ENCODE assay signal across 8 cellular contexts in the genomic region with DNA sequence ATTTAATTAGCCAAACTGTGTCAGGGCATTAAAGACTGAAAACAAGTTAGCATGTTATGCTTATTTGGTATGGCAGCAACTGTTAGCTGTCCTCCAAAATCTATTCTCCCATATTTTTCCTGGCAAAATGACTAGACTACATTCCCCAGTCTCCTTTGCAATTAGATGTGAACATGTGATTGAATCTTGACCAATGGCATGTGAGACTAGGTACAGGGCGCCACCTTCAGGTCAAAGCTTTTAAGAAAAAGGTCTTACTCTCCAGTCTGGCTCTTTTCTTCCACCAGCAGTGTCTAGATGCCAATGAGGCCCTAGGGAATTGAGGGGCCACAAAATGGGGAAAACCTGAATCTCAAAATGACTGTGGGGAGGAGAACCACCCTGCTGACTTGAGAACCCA.
DNase-seq lines count a peak whose midpoint lies in the region; ATAC-seq, FAIRE-seq and TF ChIP-seq lines count a peak whose summit lies in the region.

No MANE protein-coding gene starts in this region.

- no TSS peak for BruUV-seq in A673 (replicated peaks; lab: Mats Ljungman, UMichigan)

- H3K56ac ChIP-seq in H1 (replicated peaks; ENCODE audit: insufficient read length, low read depth, low read length), result no peak overlapping the region

- H2AK5ac ChIP-seq in H1 (ENCODE audit: low read depth, low read length), result no peak overlapping the region

- no peak overlapping the region for H3K9ac ChIP-seq in H1 (replicated peaks in 1 of 4; ENCODE audit: extremely low read depth in 1 of 4, low read depth in 3 of 4, low read length in 3 of 4)

- no peaks in the 10 kb centered on the region for H3K4me1 ChIP-seq in A673 (ENCODE audit: insufficient read depth, low read length, poor library complexity, severe bottlenecking)
- 0 out of 7 replicates have a peak, but pooled peaks cover 0 to 2% (median 0%) of the 10 kb centered on the region in 4 experiments for H3K4me1 ChIP-seq in H1 (replicated peaks in 1 of 4; ENCODE audit: control insufficient read depth in 3 of 4, insufficient read depth in 4 of 4, low read length in 3 of 4)
- no peaks in the 10 kb centered on the region for H3K4me1 ChIP-seq in osteoblast (ENCODE audit: insufficient read depth, low read length)

- H3K9me3 ChIP-seq in A673 (ENCODE audit: low read depth, low read length, poor library complexity, severe bottlenecking) (no peaks in the 10 kb centered on the region), H1 (ENCODE audit: insufficient read depth in 2 of 2, low read depth in 1 of 2, low read length in 1 of 2) (no peaks in the 10 kb centered on the region), osteoblast (ENCODE audit: low read depth, low read length) (no peaks in the 10 kb centered on the region)

- FAIRE-seq in H1 (lab: Jason Lieb, UNC), result peak; percentile 98

- DNase-seq in A673 (ENCODE audit: low spot score) (peak; percentile 72), NCI-H460 (ENCODE audit: extremely low read depth, low read depth) (peak; percentile 52), H1 (ENCODE audit: low read depth in 1 of 2, low spot score in 2 of 2) (peak in 1 of 2 experiments; percentile 60), osteoblast (ENCODE audit: insufficient read length, low spot score, missing footprints) (no peak), T-helper 9 cell (no peak)
- DNase-seq in activated CD4-positive, CD25-positive, alpha-beta regulatory T cell (lab: John Stamatoyannopoulos, UW), result no peak

- H3K14ac ChIP-seq in H1 (ENCODE audit: insufficient read length), result no peak overlapping the region

- H2BK20ac ChIP-seq in H1 (ENCODE audit: low read length), result no peak overlapping the region

- WGBS in H1 (ENCODE audit: extremely low coverage in 1 of 2, insufficient coverage in 1 of 2, insufficient read length in 1 of 2, insufficient replicate concordance in 2 of 2, low coverage in 1 of 2, low lambda C conversion rate in 2 of 2, missing lambda C conversion rate in 1 of 2), 2 experiments, result 18% methylated on average over 1 of the region's 1 CpG; no CpG with 5 or more reads in 1 of the 2 experiments

- H4K8ac ChIP-seq in H1 (ENCODE audit: extremely low read depth, insufficient read depth, low read length), result no peak overlapping the region

- no peak overlapping the region for H3K4ac ChIP-seq in H1 (replicated peaks; ENCODE audit: insufficient read length, low read depth, low read length)

- CTCF ChIA-PET in A673 (lab: Charles Lee) (no interaction called here), H1 (lab: Charles Lee; ENCODE audit: partially characterized antibody) (interaction anchor here (0.6 to 2.9 kb wide), 20 partner anchors 10 to 149 kb away, joined by 3 to 8 read pairs (median 4); no protein-coding TSS in a partner anchor)

- TF ChIP-seq POLR2A in H1 (IDR thresholded peaks at IDR 0.05; ENCODE audit: control extremely low read depth in 1 of 2, low read depth in 2 of 2, low read length in 2 of 2), result no peak

- no peak overlapping the region for H4K5ac ChIP-seq in H1 (ENCODE audit: insufficient read length, low read depth, low read length)

- H4K91ac ChIP-seq in H1 (replicated peaks; ENCODE audit: insufficient read length, low read length), result no peak overlapping the region

- intact Hi-C loops in A673 (cut with micrococcal nuclease; ENCODE audit: unreplicated experiment), result no loop called here

- H3K79me1 ChIP-seq in H1 (ENCODE audit: low read depth, low read length), result no peaks in the 10 kb centered on the region

- H3K4me3 ChIP-seq in A673 (ENCODE audit: low read depth, low read length, poor library complexity, severe bottlenecking) (no peak overlapping the region), H1 (ENCODE audit: extremely low read depth in 1 of 4, insufficient read depth in 2 of 4, low read depth in 3 of 4, low read length in 4 of 4) (no peak overlapping the region), osteoblast (ENCODE audit: insufficient read depth, low read length) (no peak overlapping the region)

- no peaks in the 10 kb centered on the region for H3K36me3 ChIP-seq in A673 (ENCODE audit: insufficient read depth, low read length, poor library complexity, severe bottlenecking)
- H3K36me3 ChIP-seq in H1 (ENCODE audit: control insufficient read depth in 2 of 4, insufficient read depth in 4 of 4, low read length in 3 of 4), result no peaks in the 10 kb centered on the region
- no peaks in the 10 kb centered on the region for H3K36me3 ChIP-seq in osteoblast (ENCODE audit: insufficient read depth, low read length)

- H3K27ac ChIP-seq in A673 (ENCODE audit: low read depth, low read length, poor library complexity, severe bottlenecking) (no peak overlapping the region), H1 (ENCODE audit: low read depth, low read length) (no peak overlapping the region), osteoblast (ENCODE audit: low read depth, low read length) (no peak overlapping the region)

- TF ChIP-seq EP300 in H1 (IDR thresholded peaks at IDR 0.05; ENCODE audit: borderline replicate concordance in 1 of 2, low read depth in 2 of 2, low read length in 2 of 2), result no peak

- H3K18ac ChIP-seq in H1 (ENCODE audit: extremely low read depth, low read length), result no peak overlapping the region

- no peak overlapping the region for H2AFZ ChIP-seq in H1 (ENCODE audit: low read length)
- no peak overlapping the region for H2AFZ ChIP-seq in osteoblast (ENCODE audit: low read length)

- H2BK120ac ChIP-seq in H1 (replicated peaks; ENCODE audit: low read depth, low read length), result no peak overlapping the region

- H3K27me3 ChIP-seq in A673 (replicated peaks; ENCODE audit: insufficient read depth, low read depth, low read length, poor library complexity) (peaks cover 4% of the 10 kb centered on the region), H1 (replicated peaks in 1 of 4; ENCODE audit: control insufficient read depth in 3 of 4, extremely low read depth in 1 of 4, insufficient read depth in 3 of 4, low read length in 3 of 4) (no peaks in the 10 kb centered on the region), osteoblast (ENCODE audit: insufficient read depth, low read length) (no peaks in the 10 kb centered on the region)

- H2BK12ac ChIP-seq in H1 (ENCODE audit: low read depth, low read length), result no peak overlapping the region

- TF ChIP-seq CTCF in A673 (conservative IDR thresholded peaks at IDR 0.05; ENCODE audit: low read depth, low read length), result peak; percentile 73
- TF ChIP-seq CTCF in GM12874 (IDR thresholded peaks at IDR 0.05; ENCODE audit: insufficient read depth, low read depth, low read length), result peak; percentile 18; the same call in 1 of the 2 replicates
- peak in 2 of 3 experiments; percentile 31 to 70; a peak in 2 of 4 replicates for TF ChIP-seq CTCF in H1 (IDR thresholded peaks at IDR 0.05; ENCODE audit: control extremely low read depth in 1 of 3, insufficient read depth in 1 of 3, low read depth in 1 of 3, low read length in 3 of 3)
- no peak for TF ChIP-seq CTCF in osteoblast (IDR thresholded peaks at IDR 0.05; ENCODE audit: extremely low read depth, low read depth, low read length)

- no peak overlapping the region for H2BK5ac ChIP-seq in H1 (ENCODE audit: low read depth, low read length)

- no peak overlapping the region for H3K23ac ChIP-seq in H1 (ENCODE audit: insufficient read length)

- H3K4me2 ChIP-seq in H1 (ENCODE audit: insufficient read depth in 1 of 2, low read depth in 2 of 2, low read length in 2 of 2), result no peak overlapping the region
- H3K4me2 ChIP-seq in osteoblast (ENCODE audit: insufficient read depth, low read length), result no peak overlapping the region

- no peaks in the 10 kb centered on the region for H3K79me2 ChIP-seq in H1 (ENCODE audit: control insufficient read depth in 1 of 2, insufficient read depth in 2 of 2, low read length in 2 of 2)
- H3K79me2 ChIP-seq in osteoblast (ENCODE audit: insufficient read depth, low read length), result no peaks in the 10 kb centered on the region

- POLR2A ChIA-PET in A673 (lab: Charles Lee; ENCODE audit: low non-redundant PET), result no interaction called here
- POLR2A ChIA-PET in H1 (lab: Charles Lee; ENCODE audit: partially characterized antibody), result interaction anchor here (0.7 to 1.2 kb wide), 2 partner anchors 9 to 32 kb away, joined by 3 to 4 read pairs; no protein-coding TSS in a partner anchor

- no peak overlapping the region for H2BK15ac ChIP-seq in H1 (ENCODE audit: low read length)

- no peaks in the 10 kb centered on the region for H4K20me1 ChIP-seq in H1 (replicated peaks in 1 of 2; ENCODE audit: control insufficient read depth in 1 of 2, insufficient read depth in 2 of 2, low read length in 2 of 2)
- H4K20me1 ChIP-seq in osteoblast (ENCODE audit: insufficient read depth, low read length), result no peaks in the 10 kb centered on the region

- TF ChIP-seq RAD21 in H1 (IDR thresholded peaks at IDR 0.05 in 1 of 2, conservative IDR thresholded peaks at IDR 0.05 in 1 of 2; ENCODE audit: low read depth in 2 of 2, low read length in 2 of 2), result peak; percentile 27 to 47; a peak in 3 of 4 replicates

- ATAC-seq in HG02884 (IDR thresholded peaks at IDR 0.05; ENCODE audit: unreplicated experiment), result peak; percentile 90

- H3K23me2 ChIP-seq in H1 (ENCODE audit: low read depth, low read length), result no peaks in the 10 kb centered on the region

TF ChIP-seq in H1, 55 proteins besides CTCF, POLR2A, EP300 and RAD21 (continues in another document):
- TF ChIP-seq CBX5 (IDR thresholded peaks at IDR 0.05; ENCODE audit: low read depth, low read length) (no peak), CBX8 (IDR thresholded peaks at IDR 0.05; ENCODE audit: borderline replicate concordance, low read depth, low read length) (no peak), SUZ12 (IDR thresholded peaks at IDR 0.05; ENCODE audit: low read length) (no peak), TBP (IDR thresholded peaks at IDR 0.05; ENCODE audit: low read depth, low read length) (no peak), SP1 (IDR thresholded peaks at IDR 0.05; ENCODE audit: low read depth, low read length) (peak; percentile 79; the same call in 1 of the 2 replicates), SIX5 (IDR thresholded peaks at IDR 0.05; ENCODE audit: low read depth, low read length) (peak; percentile 64), JUN (IDR thresholded peaks at IDR 0.05; ENCODE audit: low read depth, low read length) (no peak)
- TF ChIP-seq, protein P1, sequence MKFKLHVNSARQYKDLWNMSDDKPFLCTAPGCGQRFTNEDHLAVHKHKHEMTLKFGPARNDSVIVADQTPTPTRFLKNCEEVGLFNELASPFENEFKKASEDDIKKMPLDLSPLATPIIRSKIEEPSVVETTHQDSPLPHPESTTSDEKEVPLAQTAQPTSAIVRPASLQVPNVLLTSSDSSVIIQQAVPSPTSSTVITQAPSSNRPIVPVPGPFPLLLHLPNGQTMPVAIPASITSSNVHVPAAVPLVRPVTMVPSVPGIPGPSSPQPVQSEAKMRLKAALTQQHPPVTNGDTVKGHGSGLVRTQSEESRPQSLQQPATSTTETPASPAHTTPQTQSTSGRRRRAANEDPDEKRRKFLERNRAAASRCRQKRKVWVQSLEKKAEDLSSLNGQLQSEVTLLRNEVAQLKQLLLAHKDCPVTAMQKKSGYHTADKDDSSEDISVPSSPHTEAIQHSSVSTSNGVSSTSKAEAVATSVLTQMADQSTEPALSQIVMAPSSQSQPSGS (IDR thresholded peaks at IDR 0.05; ENCODE audit: low read length), result no peak
- TF ChIP-seq, protein P2, sequence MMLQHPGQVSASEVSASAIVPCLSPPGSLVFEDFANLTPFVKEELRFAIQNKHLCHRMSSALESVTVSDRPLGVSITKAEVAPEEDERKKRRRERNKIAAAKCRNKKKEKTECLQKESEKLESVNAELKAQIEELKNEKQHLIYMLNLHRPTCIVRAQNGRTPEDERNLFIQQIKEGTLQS (IDR thresholded peaks at IDR 0.05; ENCODE audit: insufficient read depth, low read depth, low read length), result peak; percentile 82

Comparison
In these comparisons a context has a peak if more than half of its experiments do, and no peak if none do; other contexts are left out.
1. DNase-seq: peak in A673 (single experiment) and NCI-H460 (single experiment); none in osteoblast (single experiment), T-helper 9 cell (single experiment) and activated CD4-positive, CD25-positive, alpha-beta regulatory T cell (0 of 4).